8 cellular contexts compared by ENCODE assay signal in genomic region chr19:57499680-57500395, GRCh38. TPM values are rescaled to one million over a fixed set of nuclear protein-coding genes. Genes with fewer than 3 reads are reported as not detected.
DNase-seq lines count a peak whose midpoint lies in the region; ATAC-seq, FAIRE-seq and TF ChIP-seq lines count a peak whose summit lies in the region.
"Not testable (repeated sequence)": the region's sequence is repeated elsewhere in the genome, so short reads cannot be mapped to it uniquely, and the experiment has no call there.

ZNF773 (plus strand) TSS chr19:57499938; CDS start chr19:57500081, 143 bp downstream.

- TF ChIP-seq CTCF in WERI-Rb-1 (IDR thresholded peaks at IDR 0.05; ENCODE audit: low read depth, low read length); bronchial epithelial cell (IDR thresholded peaks at IDR 0.05; ENCODE audit: insufficient read depth, low read length, severe bottlenecking): not testable (repeated sequence)

- H3K27me3 Mint-ChIP-seq in immature natural killer cell (ENCODE audit: low read depth in 3 of 3) = not testable (repeated sequence)

- not testable (repeated sequence) for H3K9me3 ChIP-seq in WERI-Rb-1 (ENCODE audit: severe bottlenecking)

- peaks cover 40 to 60% (median 46%) of the 10 kb centered on the region in 3 donors for H3K36me3 Mint-ChIP-seq in immature natural killer cell

- DNase-seq in NCI-H2196 treated with DMSO at 0.1 percent for 48 hours (lab: John Stamatoyannopoulos, UW; ENCODE audit: unreplicated experiment) = peak; percentile 79
- peak; percentile 95 for DNase-seq in WERI-Rb-1
- DNase-seq in bronchial epithelial cell (ENCODE audit: low read depth) = peak; percentile 88
- DNase-seq in immature natural killer cell = peak; percentile 92 to 96 (median 95)
- peak; percentile 88 for DNase-seq in smooth muscle cell of the brain vasculature (ENCODE audit: low read depth, low spot score)

- peaks cover 27% of the 10 kb centered on the region for H3K79me2 ChIP-seq in ACC112 (ENCODE audit: control insufficient read depth, insufficient read depth, low read length, unreplicated experiment)

- H3K36me3 ChIP-seq in ACC112 (ENCODE audit: insufficient read depth, low read length); WERI-Rb-1: not testable (repeated sequence)
- H3K36me3 ChIP-seq in bronchial epithelial cell (ENCODE audit: control insufficient read depth, insufficient read depth, low read length) = peaks cover 14% of the 10 kb centered on the region

- FAIRE-seq in bronchial epithelial cell (lab: Jason Lieb, UNC) = peak; percentile 66

- ATAC-seq in GM18870 (IDR thresholded peaks at IDR 0.05; ENCODE audit: unreplicated experiment) (peak; percentile 93), HG03108 (IDR thresholded peaks at IDR 0.05; ENCODE audit: unreplicated experiment) (peak; percentile 97)

- peaks cover 25 to 75% (median 48%) of the 10 kb centered on the region in 6 donors for H3K9me3 Mint-ChIP-seq in immature natural killer cell

- peak within 1 kb of the TSS; percentile 45 for H3K27ac ChIP-seq in ACC112 (ENCODE audit: low read depth, low read length)
- peak within 1 kb of the TSS; percentile 82 for H3K27ac ChIP-seq in WERI-Rb-1

- peaks cover 24 to 36% of the 10 kb centered on the region in 2 donors for H3K4me1 Mint-ChIP-seq in immature natural killer cell

- H3K4me1 ChIP-seq in ACC112 (ENCODE audit: control insufficient read depth, insufficient read depth, low read length, unreplicated experiment) = not testable (repeated sequence)

- H3K4me3 Mint-ChIP-seq in immature natural killer cell = peak within 1 kb of the TSS; percentile 70 to 88 (median 86)

- H3K27ac Mint-ChIP-seq in immature natural killer cell = peak within 1 kb of the TSS; percentile 73 to 98 (median 95)

- peak within 1 kb of the TSS; percentile 60 for H2AFZ ChIP-seq in ACC112 (ENCODE audit: low read length, unreplicated experiment)

- H3K4me3 ChIP-seq in ACC112 (ENCODE audit: low read depth, low read length) (peak within 1 kb of the TSS; percentile 85), WERI-Rb-1 (ENCODE audit: low read depth, low read length) (peak within 1 kb of the TSS; percentile 68), bronchial epithelial cell (ENCODE audit: low read depth, low read length) (peak within 1 kb of the TSS; percentile 74)

- H3K27me3 ChIP-seq in ACC112 (ENCODE audit: insufficient read depth, low read length); WERI-Rb-1 (ENCODE audit: insufficient read depth, low read depth, severe bottlenecking); bronchial epithelial cell (ENCODE audit: control insufficient read depth, insufficient read depth, low read length): not testable (repeated sequence)

RNA-seq across cellular contexts. Expression of gene ZNF773, which starts in this region (rescaled TPM):
- 20.5 and 31.7 TPM in 2 replicates for total RNA-seq in bronchial epithelial cell
- 10 to 100 TPM in 1 of 3 donors, 1 to 10 TPM in 2; 3.1 to 14.1 (median 3.3) TPM for polyA plus RNA-seq in immature natural killer cell

Comparison
In these comparisons a context has a peak if more than half of its experiments do, and no peak if none do; other contexts are left out.
1. Peak in every context shown above with its lines: DNase-seq, ATAC-seq, H3K4me3 ChIP-seq and H3K27ac ChIP-seq.